Comparison of ENCODE assay signal across 30 cellular contexts in the genomic region with DNA sequence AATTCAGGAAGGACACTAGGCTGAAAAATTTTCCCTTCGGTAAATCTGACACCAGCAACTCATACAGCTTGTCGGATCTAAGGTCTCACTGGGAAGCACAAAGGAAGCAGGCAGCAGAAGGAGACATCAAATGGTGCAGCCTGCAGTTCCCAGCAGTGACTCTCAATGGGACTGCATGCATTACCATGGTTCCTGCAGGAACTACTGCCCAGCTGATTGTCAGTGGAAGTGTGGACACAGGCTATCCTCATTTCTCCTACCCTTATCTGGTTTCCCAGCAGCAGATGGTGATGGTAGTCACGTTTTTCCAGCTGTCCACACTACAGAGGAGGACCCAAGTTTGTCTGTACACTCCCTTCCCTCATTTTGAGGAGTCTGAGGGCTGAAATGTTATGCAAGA.
"Had no signal": no experiment of that assay in that cellular context is flagged by ENCODE, and none has a peak within 500 bp of the region (broad histone marks: within the 10 kb centered on the region; RNA-seq: fewer than 3 reads in every experiment).

No MANE protein-coding gene starts in this region.

- H3K9me3 ChIP-seq: ascending aorta, uterus had no signal

- H3K27me3 Mint-ChIP-seq: activated CD4-positive, alpha-beta memory T cell treated with anti-CD3 and anti-CD28 coated beads, Interleukin-2, amount 10 ng/mL, durations not matched to agents 7 days and 5 days; activated CD4-positive, alpha-beta T cell treated with anti-CD3 and anti-CD28 coated beads, Interleukin-2, amount 10 ng/mL, durations not matched to agents 7 days and 5 days; activated naive CD4-positive, alpha-beta T cell treated with anti-CD3 and anti-CD28 coated beads, Interleukin-2, amount 10 ng/mL, durations not matched to agents 7 days and 5 days; activated naive CD8-positive, alpha-beta T cell treated with anti-CD3 and anti-CD28 coated beads, Interleukin-2, amount 10 ng/mL, durations not matched to agents 7 days and 5 days; memory B cell; naive thymus-derived CD8-positive, alpha-beta T cell; stimulated activated memory B cell treated with anti-CD40 and anti-IgM and Interleukin-4, amounts not matched to agents 10 μg/mL and 1 μg/mL and 100 μg/mL, for 72 hours; stimulated activated naive CD8-positive, alpha-beta T cell treated with anti-CD3 and anti-CD28 coated beads, Interleukin-15, amount 100 ng/mL, for 72 hours; type B pancreatic cell had no signal

- ATAC-seq: left colon; naive thymus-derived CD8-positive, alpha-beta T cell; stimulated activated memory B cell treated with anti-CD40 and anti-IgM and Interleukin-4, amounts not matched to agents 10 μg/mL and 1 μg/mL and 100 μg/mL, for 72 hours; stimulated activated naive CD8-positive, alpha-beta T cell treated with anti-CD3 and anti-CD28 coated beads, Interleukin-15, amount 100 ng/mL, for 72 hours had no signal

- DNase-seq: activated CD4-positive, alpha-beta memory T cell treated with anti-CD3 and anti-CD28 coated beads, Interleukin-2, amount 10 ng/mL, durations not matched to agents 7 days and 5 days; activated CD4-positive, alpha-beta T cell treated with anti-CD3 and anti-CD28 coated beads, Interleukin-2, amount 10 ng/mL, durations not matched to agents 7 days and 5 days; activated CD4-positive, CD25-positive, alpha-beta regulatory T cell treated with anti-CD3 and anti-CD28 coated beads, Interleukin-2, amount 50 U/mL, for 72 hours; activated CD8-positive, alpha-beta memory T cell treated with anti-CD3 and anti-CD28 coated beads, Interleukin-2, amount 50 U/mL, for 48 hours; activated gamma-delta T cell; activated naive CD4-positive, alpha-beta T cell treated with anti-CD3 and anti-CD28 coated beads, Interleukin-2, amount 10 ng/mL, durations not matched to agents 7 days and 5 days; activated naive CD8-positive, alpha-beta T cell treated with anti-CD3 and anti-CD28 coated beads, Interleukin-2, amount 10 ng/mL, durations not matched to agents 7 days and 5 days; activated T-cell treated with anti-CD3 and anti-CD28 coated beads, Interleukin-2, amount 50 U/mL, for 24 hours; brain microvascular endothelial cell; dorsolateral prefrontal cortex; effector memory CD4-positive, alpha-beta T cell; immature natural killer cell; kidney; left colon; naive thymus-derived CD8-positive, alpha-beta T cell; stimulated activated CD4-positive, alpha-beta T cell treated with anti-CD3 and anti-CD28 coated beads, Interleukin-1b, Interleukin-23, amount 100 ng/mL, for 48 hours; stimulated activated CD4-positive, alpha-beta T cell treated with anti-CD3 and anti-CD28 coated beads, Interleukin-4, amount 100 ng/mL, for 4 hours; stimulated activated CD8-positive, alpha-beta memory T cell treated with anti-CD3 and anti-CD28 coated beads, Interleukin-4, amount 100 ng/mL, for 48 hours; stimulated activated naive CD8-positive, alpha-beta T cell treated with anti-CD3 and anti-CD28 coated beads, Interleukin-15, amount 100 ng/mL, for 72 hours; substantia nigra; T1000; uterus had no signal

- H3K4me1 Mint-ChIP-seq: activated CD4-positive, alpha-beta memory T cell treated with anti-CD3 and anti-CD28 coated beads, Interleukin-2, amount 10 ng/mL, durations not matched to agents 7 days and 5 days; activated CD4-positive, alpha-beta T cell treated with anti-CD3 and anti-CD28 coated beads, Interleukin-2, amount 10 ng/mL, durations not matched to agents 7 days and 5 days; activated naive CD4-positive, alpha-beta T cell treated with anti-CD3 and anti-CD28 coated beads, Interleukin-2, amount 10 ng/mL, durations not matched to agents 7 days and 5 days; activated naive CD8-positive, alpha-beta T cell treated with anti-CD3 and anti-CD28 coated beads, Interleukin-2, amount 10 ng/mL, durations not matched to agents 7 days and 5 days; immature natural killer cell; memory B cell; naive thymus-derived CD8-positive, alpha-beta T cell; stimulated activated memory B cell treated with anti-CD40 and anti-IgM and Interleukin-4, amounts not matched to agents 10 μg/mL and 1 μg/mL and 100 μg/mL, for 72 hours; stimulated activated naive CD8-positive, alpha-beta T cell treated with anti-CD3 and anti-CD28 coated beads, Interleukin-15, amount 100 ng/mL, for 72 hours had no signal

- H3K36me3 ChIP-seq: ascending aorta, brain microvascular endothelial cell, right atrium auricular region, uterus had no signal

- H3K27ac ChIP-seq: ascending aorta, brain microvascular endothelial cell, coronary artery, dorsolateral prefrontal cortex, hepatocyte, right atrium auricular region, uterus had no signal

- H3K27me3 ChIP-seq: ascending aorta, brain microvascular endothelial cell, hepatocyte, right atrium auricular region, uterus had no signal

- H3K9me3 Mint-ChIP-seq: activated CD4-positive, alpha-beta memory T cell treated with anti-CD3 and anti-CD28 coated beads, Interleukin-2, amount 10 ng/mL, durations not matched to agents 7 days and 5 days; activated CD4-positive, alpha-beta T cell treated with anti-CD3 and anti-CD28 coated beads, Interleukin-2, amount 10 ng/mL, durations not matched to agents 7 days and 5 days; immature natural killer cell; stimulated activated memory B cell treated with anti-CD40 and anti-IgM and Interleukin-4, amounts not matched to agents 10 μg/mL and 1 μg/mL and 100 μg/mL, for 72 hours had no signal

- H3K4me3 ChIP-seq: ascending aorta, coronary artery, dorsolateral prefrontal cortex, hepatocyte, right atrium auricular region, smooth muscle cell, uterus had no signal

- H3K36me3 Mint-ChIP-seq: immature natural killer cell; memory B cell; stimulated activated memory B cell treated with anti-CD40 and anti-IgM and Interleukin-4, amounts not matched to agents 10 μg/mL and 1 μg/mL and 100 μg/mL, for 72 hours; type B pancreatic cell had no signal

- H3K4me1 ChIP-seq: ascending aorta, right atrium auricular region, uterus had no signal

- H3K4me3 Mint-ChIP-seq: activated CD4-positive, alpha-beta memory T cell treated with anti-CD3 and anti-CD28 coated beads, Interleukin-2, amount 10 ng/mL, durations not matched to agents 7 days and 5 days; activated CD4-positive, alpha-beta T cell treated with anti-CD3 and anti-CD28 coated beads, Interleukin-2, amount 10 ng/mL, durations not matched to agents 7 days and 5 days; activated naive CD4-positive, alpha-beta T cell treated with anti-CD3 and anti-CD28 coated beads, Interleukin-2, amount 10 ng/mL, durations not matched to agents 7 days and 5 days; activated naive CD8-positive, alpha-beta T cell treated with anti-CD3 and anti-CD28 coated beads, Interleukin-2, amount 10 ng/mL, durations not matched to agents 7 days and 5 days; activated T-cell treated with anti-CD3 and anti-CD28 coated beads, Interleukin-2, amount 50 U/mL, for 24 hours; immature natural killer cell; memory B cell; naive thymus-derived CD8-positive, alpha-beta T cell; stimulated activated memory B cell treated with anti-CD40 and anti-IgM and Interleukin-4, amounts not matched to agents 10 μg/mL and 1 μg/mL and 100 μg/mL, for 72 hours; stimulated activated naive CD8-positive, alpha-beta T cell treated with anti-CD3 and anti-CD28 coated beads, Interleukin-15, amount 100 ng/mL, for 72 hours; type B pancreatic cell had no signal

- H3K27ac Mint-ChIP-seq: activated CD4-positive, alpha-beta memory T cell treated with anti-CD3 and anti-CD28 coated beads, Interleukin-2, amount 10 ng/mL, durations not matched to agents 7 days and 5 days; activated CD4-positive, alpha-beta T cell treated with anti-CD3 and anti-CD28 coated beads, Interleukin-2, amount 10 ng/mL, durations not matched to agents 7 days and 5 days; activated naive CD4-positive, alpha-beta T cell treated with anti-CD3 and anti-CD28 coated beads, Interleukin-2, amount 10 ng/mL, durations not matched to agents 7 days and 5 days; activated naive CD8-positive, alpha-beta T cell treated with anti-CD3 and anti-CD28 coated beads, Interleukin-2, amount 10 ng/mL, durations not matched to agents 7 days and 5 days; activated T-cell treated with anti-CD3 and anti-CD28 coated beads, Interleukin-2, amount 50 U/mL, for 24 hours; immature natural killer cell; memory B cell; naive thymus-derived CD8-positive, alpha-beta T cell; stimulated activated memory B cell treated with anti-CD40 and anti-IgM and Interleukin-4, amounts not matched to agents 10 μg/mL and 1 μg/mL and 100 μg/mL, for 72 hours; stimulated activated naive CD8-positive, alpha-beta T cell treated with anti-CD3 and anti-CD28 coated beads, Interleukin-15, amount 100 ng/mL, for 72 hours; type B pancreatic cell had no signal
